Comparison of ENCODE assay signal across 8 cellular contexts in genomic region chr7:77128582-77129410, GRCh38. TPM values are rescaled to one million over a fixed set of nuclear protein-coding genes. Genes with fewer than 3 reads are reported as not detected.
A peak's percentile ranks its signal among the peaks of the same experiment; 100 is the strongest.
DNase-seq lines count a peak whose midpoint lies in the region; ATAC-seq and TF ChIP-seq lines count a peak whose summit lies in the region.
"Not testable (repeated sequence)": the region's sequence is repeated elsewhere in the genome, so short reads cannot be mapped to it uniquely, and the experiment has no call there.

No MANE protein-coding gene starts in this region.

- intact Hi-C loops in mammary epithelial cell (cut with micrococcal nuclease); mucosa of descending colon (cut with DNase I, micrococcal nuclease): not testable (repeated sequence)

- H3K9ac ChIP-seq in mammary epithelial cell (ENCODE audit: insufficient read depth, low read length), result not testable (repeated sequence)

- not testable (repeated sequence) for H3K79me2 ChIP-seq in mammary epithelial cell (ENCODE audit: insufficient read depth, low read length)

- H3K27me3 ChIP-seq in mammary epithelial cell (ENCODE audit: insufficient read depth, low read length); thoracic aorta (replicated peaks; ENCODE audit: insufficient read depth): not testable (repeated sequence)

- in situ Hi-C loops in SK-MEL-5 (cut with HindIII; ENCODE audit: low pct_unique_long_range_greater_than_20kb, low sequenced_read_pairs), result not testable (repeated sequence)
- in situ Hi-C loops in mammary epithelial cell (cut with MboI; ENCODE audit: low sequenced_read_pairs in 2 of 2), result loop anchor here in 1 of 2 donors (25.0 kb wide), 2 partner anchors 109 to 209 kb away; no protein-coding TSS in a partner anchor

- H2AFZ ChIP-seq in mammary epithelial cell (ENCODE audit: low read depth, low read length), result peak overlapping the region; percentile 48

- H4K20me1 ChIP-seq in mammary epithelial cell (ENCODE audit: insufficient read depth, low read length), result not testable (repeated sequence)

- not testable (repeated sequence) for BruUV-seq in mammary epithelial cell (replicated peaks; lab: Mats Ljungman, UMichigan)

- 45% methylated on average over 5 of the region's 7 CpGs for WGBS in mammary epithelial cell (ENCODE audit: low coverage, missing lambda C conversion rate)

- H3K4me1 ChIP-seq in mammary epithelial cell (ENCODE audit: insufficient read depth, low read length); mucosa of descending colon (ENCODE audit: low read depth): not testable (repeated sequence)
- H3K4me1 ChIP-seq in thoracic aorta (ENCODE audit: control insufficient read depth in 1 of 2, low read depth in 2 of 2), result peaks cover 0 to 14% of the 10 kb centered on the region in 2 donors

- dilution Hi-C loops in mammary epithelial cell (cut with HindIII; ENCODE audit: low sequenced_read_pairs), result not testable (repeated sequence)

- peak; percentile 60 for DNase-seq in SK-MEL-5 (ENCODE audit: low read depth, low spot score)
- DNase-seq in mammary epithelial cell; mucosa of descending colon; thoracic aorta (ENCODE audit: low spot score): not testable (repeated sequence)

- CTCF ChIA-PET in mammary epithelial cell (lab: Charles Lee; ENCODE audit: low non-redundant PET), result not testable (repeated sequence)

- H3K27ac ChIP-seq in mammary epithelial cell (ENCODE audit: insufficient read depth, low read depth, low read length), result not testable (repeated sequence)
- H3K27ac ChIP-seq in thoracic aorta, result peak overlapping the region; percentile 45 to 48

- H3K36me3 ChIP-seq in mammary epithelial cell (ENCODE audit: insufficient read depth, low read length); mucosa of descending colon (ENCODE audit: low read depth); thoracic aorta: not testable (repeated sequence)

- not testable (repeated sequence) for H3K4me3 ChIP-seq in mammary epithelial cell (replicated peaks in 1 of 3; ENCODE audit: insufficient read depth in 1 of 3, low read depth in 2 of 3, low read length in 3 of 3); mucosa of descending colon
- H3K4me3 ChIP-seq in thoracic aorta, result peak overlapping the region; percentile 45

- not testable (repeated sequence) for H3K4me2 ChIP-seq in mammary epithelial cell (ENCODE audit: insufficient read depth, low read depth, low read length)

- TF ChIP-seq CTCF in mammary epithelial cell (conservative IDR thresholded peaks at IDR 0.05 in 1 of 2, IDR thresholded peaks at IDR 0.05 in 1 of 2; ENCODE audit: extremely low read depth in 1 of 2, insufficient read depth in 1 of 2, low read depth in 1 of 2, low read length in 2 of 2); mucosa of descending colon (IDR thresholded peaks at IDR 0.05); thoracic aorta (IDR thresholded peaks at IDR 0.05): not testable (repeated sequence)

- not testable (repeated sequence) for H3K9me3 ChIP-seq in mammary epithelial cell (replicated peaks; ENCODE audit: insufficient read depth, low read length); mucosa of descending colon; thoracic aorta

- ATAC-seq in GM18502 (IDR thresholded peaks at IDR 0.05; ENCODE audit: poor library complexity, unreplicated experiment) (peak; percentile 88), GM19467 (IDR thresholded peaks at IDR 0.05; ENCODE audit: unreplicated experiment) (peak; percentile 66), HG02870 (IDR thresholded peaks at IDR 0.05; ENCODE audit: unreplicated experiment) (peak; percentile 79), HG03469 (IDR thresholded peaks at IDR 0.05; ENCODE audit: unreplicated experiment) (peak; percentile 64), mucosa of descending colon (peak; percentile 23), thoracic aorta (ENCODE audit: insufficient number of reproducible peaks, low FRiP score, low read depth) (peak; percentile 38)

RNA-seq across cellular contexts. Expression of gene CCDC146, which starts 6.4 kb away (rescaled TPM):
- total RNA-seq in SK-MEL-5 (2014; rRNA removed; shearing (Covaris generic)), result 0.43 and 0.95 TPM in 2 replicates
- polyA plus RNA-seq in SK-MEL-5 (2015; cell fraction: cytosol; rRNA removed), result 0.27 and 0.58 TPM in 2 replicates
- polyA plus RNA-seq in SK-MEL-5 (2015; cell fraction: nucleus; rRNA removed), result 3.0 and 6.6 TPM in 2 replicates
- total RNA-seq in mammary epithelial cell (1 to 10 TPM; 1.2 to 2.3 TPM), mucosa of descending colon (10 to 100 TPM in 2 of 3 donors, 1 to 10 TPM in 1; 7.5 to 20.5 (median 13.3) TPM), thoracic aorta (10 to 100 TPM; 11.8 to 12.1 TPM)
- 0.48 TPM for polyA plus RNA-seq in mammary epithelial cell
- polyA minus RNA-seq in mammary epithelial cell, result not detected

Comparison
In these comparisons a context has a peak if more than half of its experiments do, and no peak if none do; other contexts are left out.
1. ATAC-seq: peak in every context shown above with its lines; median percentile 88 in GM18502; 79 in HG02870; 66 in GM19467; 64 in HG03469; 38 in thoracic aorta; 23 in mucosa of descending colon.